In the genomic region with DNA sequence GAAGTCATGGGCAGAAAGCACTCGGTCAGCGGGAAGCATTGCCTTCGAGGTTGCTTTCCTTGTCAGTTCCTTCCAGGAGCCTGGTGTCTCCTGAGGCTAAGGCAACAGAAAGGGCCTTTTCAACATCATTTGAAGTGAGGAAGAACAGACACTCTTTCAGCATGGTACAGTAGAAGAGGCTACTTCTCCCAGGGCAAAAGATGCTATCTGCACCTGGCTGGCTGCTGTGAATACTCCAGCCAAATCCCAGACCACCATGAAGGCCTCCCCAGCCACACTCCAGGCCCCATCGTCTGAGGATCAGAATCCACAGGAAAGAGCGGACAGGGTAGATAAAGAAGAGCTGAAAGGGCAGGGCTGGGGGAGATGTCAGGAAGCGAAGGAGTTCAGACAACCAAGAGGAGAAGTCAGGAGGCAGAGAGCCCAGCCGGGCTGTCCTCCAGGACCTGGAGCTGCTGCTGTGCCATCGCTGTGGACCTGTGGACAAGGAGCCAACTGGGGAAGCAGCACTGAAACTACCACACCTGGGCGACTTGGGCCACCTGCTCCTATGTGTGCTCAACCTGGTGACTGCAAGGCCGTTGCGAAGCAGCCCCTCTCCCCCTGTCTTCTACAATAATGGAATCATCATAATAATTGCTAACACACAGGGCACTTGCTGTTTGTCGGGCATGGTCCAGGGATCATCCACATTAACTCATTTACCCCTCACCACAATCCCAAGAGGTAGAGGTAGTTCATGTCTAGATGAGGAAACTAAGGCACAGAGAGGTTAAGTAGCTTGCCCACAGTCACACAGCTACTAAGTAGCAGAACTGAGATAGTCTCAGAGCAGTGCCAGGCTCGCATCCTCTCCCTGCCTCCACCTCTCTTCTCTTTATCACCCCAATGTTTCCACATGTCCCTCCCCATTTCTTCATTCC, we compare ENCODE assay signal across 19 cellular contexts.
DNase-seq lines count a peak whose midpoint lies in the region; ATAC-seq, FAIRE-seq and TF ChIP-seq lines count a peak whose summit lies in the region.
"Had no signal": no experiment of that assay in that cellular context is flagged by ENCODE, and none has a peak within 500 bp of the region (broad histone marks: within the 10 kb centered on the region; RNA-seq: fewer than 3 reads in every experiment).

No MANE protein-coding gene starts in this region.

- TF ChIP-seq EP300 in A549 (IDR thresholded peaks at IDR 0.05): no peak

- no peaks in the 10 kb centered on the region for H3K79me2 ChIP-seq in trophoblast cell (ENCODE audit: control insufficient read depth, insufficient read depth, low read length, poor library complexity)

- peak overlapping the region; percentile 35 for H2BK120ac ChIP-seq in trophoblast cell (ENCODE audit: insufficient read depth, low read length, poor library complexity)

- peak overlapping the region; percentile 56 for H2BK5ac ChIP-seq in trophoblast cell (ENCODE audit: low read depth, low read length, poor library complexity)

- H2AK5ac ChIP-seq in trophoblast cell (ENCODE audit: low read length): no peak overlapping the region

- TF ChIP-seq CTCF in A549 (IDR thresholded peaks at IDR 0.05): no peak
- TF ChIP-seq CTCF in heart left ventricle (IDR thresholded peaks at IDR 0.05): no peak

- H3K27ac ChIP-seq in A549 (no peak overlapping the region), SK-N-MC (peak overlapping the region; percentile 95), trophoblast cell (ENCODE audit: low read depth, low read length) (peak overlapping the region; percentile 84), heart left ventricle (no peak overlapping the region)

- no peak overlapping the region for H3K23ac ChIP-seq in trophoblast cell (ENCODE audit: low read length)

- H3K27me3 ChIP-seq in trophoblast cell (ENCODE audit: insufficient read depth, low read length) (no peaks in the 10 kb centered on the region), heart left ventricle (peaks cover 0 to 63% (median 6%) of the 10 kb centered on the region in 9 donors)

- peaks cover 15% of the 10 kb centered on the region for H3K79me1 ChIP-seq in trophoblast cell (ENCODE audit: low read length)

- no peaks in the 10 kb centered on the region for H3K4me1 ChIP-seq in A549
- H3K4me1 ChIP-seq in trophoblast cell (ENCODE audit: control insufficient read depth in 1 of 2, insufficient read depth in 2 of 2, low read length in 2 of 2): peaks cover 19 to 27% of the 10 kb centered on the region in 2 experiments
- no peaks in the 10 kb centered on the region for H3K4me1 ChIP-seq in heart left ventricle

- CTCF ChIA-PET in A549 (lab: Yijun Ruan, JAX): interaction anchor here (1.3 kb wide), 1 partner anchor 25 kb away, joined by 4 read pairs; no protein-coding TSS in a partner anchor
- CTCF ChIA-PET in activated CD4-positive, alpha-beta T cell treated with anti-CD3 and anti-CD28 coated beads, Interleukin-2, amount 10 ng/mL, durations not matched to agents 7 days and 5 days (lab: Charles Lee): interaction anchor here (1.3 kb wide), 1 partner anchor 53 kb away, joined by 3 read pairs; no protein-coding TSS in a partner anchor

- no peak overlapping the region for H3K9ac ChIP-seq in SK-N-MC (ENCODE audit: insufficient read length)
- no peak overlapping the region for H3K9ac ChIP-seq in trophoblast cell (ENCODE audit: low read length)

- TF ChIP-seq POLR2A in A549 (IDR thresholded peaks at IDR 0.05; ENCODE audit: low read length): no peak
- no peak for TF ChIP-seq POLR2A in heart left ventricle (IDR thresholded peaks at IDR 0.05)

- peak overlapping the region; percentile 2 for H3K18ac ChIP-seq in trophoblast cell (ENCODE audit: low read length)

- H3K4me1 Mint-ChIP-seq in activated CD4-positive, alpha-beta T cell treated with anti-CD3 and anti-CD28 coated beads, Interleukin-2, amount 10 ng/mL, durations not matched to agents 7 days and 5 days: no peaks in the 10 kb centered on the region
- H3K4me1 Mint-ChIP-seq: CD14-positive monocyte had no signal

- TF ChIP-seq RAD21 in A549 (conservative IDR thresholded peaks at IDR 0.05 in 1 of 2, IDR thresholded peaks at IDR 0.05 in 1 of 2): no peak

- H4K8ac ChIP-seq in trophoblast cell (ENCODE audit: low read depth, low read length): peak overlapping the region; percentile 30

- H3K27ac Mint-ChIP-seq in activated CD4-positive, alpha-beta T cell treated with anti-CD3 and anti-CD28 coated beads, Interleukin-2, amount 10 ng/mL, durations not matched to agents 7 days and 5 days: no peak overlapping the region
- H3K27ac Mint-ChIP-seq: CD14-positive monocyte had no signal

- H4K91ac ChIP-seq in trophoblast cell (ENCODE audit: low read depth, low read length): peak overlapping the region; percentile 64

- no peak overlapping the region for H3K4me3 Mint-ChIP-seq in activated CD4-positive, alpha-beta T cell treated with anti-CD3 and anti-CD28 coated beads, Interleukin-2, amount 10 ng/mL, durations not matched to agents 7 days and 5 days
- H3K4me3 Mint-ChIP-seq: CD14-positive monocyte had no signal

- H3K4me2 ChIP-seq in A549: no peak overlapping the region
- H3K4me2 ChIP-seq in trophoblast cell (ENCODE audit: low read length): no peak overlapping the region

- no peaks in the 10 kb centered on the region for H3K9me3 Mint-ChIP-seq in activated CD4-positive, alpha-beta T cell treated with anti-CD3 and anti-CD28 coated beads, Interleukin-2, amount 10 ng/mL, durations not matched to agents 7 days and 5 days

- H3K36me3 Mint-ChIP-seq in activated CD4-positive, alpha-beta T cell treated with anti-CD3 and anti-CD28 coated beads, Interleukin-2, amount 10 ng/mL, durations not matched to agents 7 days and 5 days (ENCODE audit: low read depth): no peaks in the 10 kb centered on the region
- H3K36me3 Mint-ChIP-seq: CD14-positive monocyte had no signal

- no peak overlapping the region for H2AFZ ChIP-seq in trophoblast cell (ENCODE audit: insufficient read depth, low read length, poor library complexity)

- ATAC-seq in A549: no peak
- no peak for ATAC-seq in heart left ventricle
- ATAC-seq: Panc1 had no signal

- peak overlapping the region; percentile 4 for H3K14ac ChIP-seq in trophoblast cell (ENCODE audit: low read length)

- H3K9me3 ChIP-seq in A549 (no peaks in the 10 kb centered on the region), SK-N-MC (ENCODE audit: low read depth, low read length) (no peaks in the 10 kb centered on the region), trophoblast cell (ENCODE audit: insufficient read depth, low read depth, low read length) (no peaks in the 10 kb centered on the region), heart left ventricle (no peaks in the 10 kb centered on the region)

- DNase-seq in A549 (ENCODE audit: low read depth in 1 of 2, low spot score in 1 of 2) (no peak), SK-N-MC (ENCODE audit: low read depth, low spot score) (no peak), islet precursor cell (peak; percentile 85), trophoblast cell (no peak), heart left ventricle (no peak), NCI-H524 (lab: John Stamatoyannopoulos, UW) (no peak)
- no peak for DNase-seq in activated CD4-positive, alpha-beta T cell treated with anti-CD3 and anti-CD28 coated beads, Interleukin-2, amount 10 ng/mL, durations not matched to agents 7 days and 5 days
- DNase-seq: 8988T, GF-D8, KBM-7, MM.1S, NCI-H1105, NCI-H146, NCI-H2029, NCI-H226, NCI-H510A treated with DMSO at 0.1 percent for 48 hours had no signal

- H3K4me3 ChIP-seq in A549 (no peak overlapping the region), SK-N-MC (no peak overlapping the region; the same call in 1 of the 2 replicates), trophoblast cell (ENCODE audit: low read depth, low read length) (no peak overlapping the region), heart left ventricle (no peak overlapping the region)

- intact Hi-C loops in heart left ventricle (cut with DNase I): no loop called here

- no peak overlapping the region for H4K12ac ChIP-seq in trophoblast cell (ENCODE audit: low read depth, low read length)

- FAIRE-seq in A549 (lab: Jason Lieb, UNC): no peak
- FAIRE-seq: GM19239 had no signal

- POLR2A ChIA-PET in A549 (lab: Yijun Ruan, JAX): no interaction called here
- POLR2A ChIA-PET in activated CD4-positive, alpha-beta T cell treated with anti-CD3 and anti-CD28 coated beads, Interleukin-2, amount 10 ng/mL, durations not matched to agents 7 days and 5 days (lab: Charles Lee): no interaction called here

- H2BK12ac ChIP-seq in trophoblast cell (ENCODE audit: low read length): peak overlapping the region; percentile 30

- H3K27me3 Mint-ChIP-seq in activated CD4-positive, alpha-beta T cell treated with anti-CD3 and anti-CD28 coated beads, Interleukin-2, amount 10 ng/mL, durations not matched to agents 7 days and 5 days: peaks cover 14% of the 10 kb centered on the region

- WGBS in A549 (ENCODE audit: missing lambda C conversion rate): 45% methylated on average over 12 of the region's 13 CpGs
- no CpG with 5 or more reads among the region's 13 CpGs for WGBS in trophoblast cell (ENCODE audit: extremely low coverage, insufficient coverage, insufficient read length)
- 45 to 72% (median 61%) methylated on average over 11 to 13 of the region's 13 CpGs for WGBS in heart left ventricle, 4 donors

- H3K4ac ChIP-seq in trophoblast cell (ENCODE audit: low read depth, low read length): no peak overlapping the region

- peaks cover 51% of the 10 kb centered on the region for H3K36me3 ChIP-seq in SK-N-MC (ENCODE audit: insufficient read depth, low read length)
- no peaks in the 10 kb centered on the region for H3K36me3 ChIP-seq in trophoblast cell (ENCODE audit: control insufficient read depth in 1 of 2, insufficient read depth in 2 of 2, low read length in 2 of 2)
- no peaks in the 10 kb centered on the region for H3K36me3 ChIP-seq in heart left ventricle

TF ChIP-seq in A549, 52 proteins besides CTCF, POLR2A, EP300 and RAD21:
- no peak for TF ChIP-seq ZSCAN20 (CRISPR knock-in tag; IDR thresholded peaks at IDR 0.05)
- peak; percentile 2 for TF ChIP-seq ZFP36 (IDR thresholded peaks at IDR 0.05; ENCODE audit: borderline replicate concordance, partially characterized antibody)

Comparison
In these comparisons a context has a peak if more than half of its experiments do, and no peak if none do; other contexts are left out.
1. H3K27ac ChIP-seq: peak in SK-N-MC (single experiment) and trophoblast cell (single experiment); none in A549 (0 of 2) and heart left ventricle (0 of 12).